In genomic region chr14:43014338-43014737, GRCh38 we compare ENCODE assay signal across 34 cellular contexts.
"Had no signal": no experiment of that assay in that cellular context is flagged by ENCODE, and none has a peak within 500 bp of the region (broad histone marks: within the 10 kb centered on the region; RNA-seq: fewer than 3 reads in every experiment).

No MANE protein-coding gene starts in this region.

- H3K9me3 ChIP-seq: MG63 had no signal

- DNase-seq: Karpas-422, Kasumi-1, MG63, MM.1S, MV-4-11, NCI-H1048, NCI-H1092, NCI-H1092 treated with DMSO at 0.1 percent for 48 hours, NCI-H1105, NCI-H1105 treated with DMSO at 0.1 percent for 48 hours, NCI-H1417, NCI-H1417 treated with DMSO at 0.1 percent for 48 hours, NCI-H1436, NCI-H1436 treated with DMSO at 0.1 percent for 48 hours, NCI-H146, NCI-H1694, NCI-H1694 treated with DMSO at 0.1 percent for 48 hours, NCI-H187, NCI-H187 treated with DMSO at 0.1 percent for 48 hours, NCI-H1930, NCI-H2029, NCI-H2029 treated with DMSO at 0.1 percent for 48 hours, NCI-H2081, NCI-H2081 treated with DMSO at 0.1 percent for 48 hours, NCI-H2107, NCI-H2171, NCI-H2171 treated with DMSO at 0.1 percent for 48 hours, NCI-H2227 treated with DMSO at 0.1 percent for 48 hours, NCI-H226, NCI-H345, NCI-H446, NCI-H446 treated with DMSO at 0.1 percent for 48 hours, NCI-H510A, NCI-H510A treated with DMSO at 0.1 percent for 48 hours had no signal

- H3K36me3 ChIP-seq: MG63 had no signal

- H3K4me3 ChIP-seq: MG63 had no signal

- H3K27me3 ChIP-seq: MG63 had no signal
